Comparison of ENCODE assay signal across 14 cellular contexts in the genomic region with DNA sequence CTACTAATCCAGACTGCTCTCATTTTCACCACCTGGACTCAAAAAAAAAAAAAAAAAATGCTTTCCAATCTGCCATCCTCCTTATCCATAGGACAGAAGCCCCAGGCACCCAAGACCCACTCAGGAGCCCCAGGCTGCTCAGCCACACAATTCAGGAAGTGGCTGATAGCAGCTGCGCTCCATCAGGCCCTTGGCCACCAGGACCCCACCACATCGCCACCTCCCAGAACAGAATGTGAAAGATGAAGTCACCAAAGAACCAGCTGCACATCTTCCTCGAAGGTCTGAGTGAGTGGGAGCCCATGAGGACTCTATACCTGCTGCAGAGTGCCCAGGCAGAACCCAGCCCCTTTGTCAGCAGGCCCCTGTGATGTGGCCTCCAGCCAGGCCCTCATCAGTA.
"Had no signal": no experiment of that assay in that cellular context is flagged by ENCODE, and none has a peak within 500 bp of the region (broad histone marks: within the 10 kb centered on the region; RNA-seq: fewer than 3 reads in every experiment).

No MANE protein-coding gene starts in this region.

- H3K27me3 Mint-ChIP-seq: activated CD4-positive, alpha-beta memory T cell treated with anti-CD3 and anti-CD28 coated beads for 36 hours; activated naive CD8-positive, alpha-beta T cell treated with anti-CD3 and anti-CD28 coated beads, Interleukin-2, amount 10 ng/mL, durations not matched to agents 7 days and 5 days had no signal

- H3K4me1 Mint-ChIP-seq: brain had no signal

- H3K27ac Mint-ChIP-seq: activated CD4-positive, alpha-beta memory T cell treated with anti-CD3 and anti-CD28 coated beads for 36 hours; activated naive CD8-positive, alpha-beta T cell treated with anti-CD3 and anti-CD28 coated beads, Interleukin-2, amount 10 ng/mL, durations not matched to agents 7 days and 5 days; brain; nephron had no signal

- H3K9me3 Mint-ChIP-seq: activated CD4-positive, alpha-beta memory T cell treated with anti-CD3 and anti-CD28 coated beads for 36 hours; activated naive CD8-positive, alpha-beta T cell treated with anti-CD3 and anti-CD28 coated beads, Interleukin-2, amount 10 ng/mL, durations not matched to agents 7 days and 5 days; brain; nephron had no signal

- ATAC-seq: left lung, sciatic nerve had no signal

- H3K4me3 Mint-ChIP-seq: activated CD4-positive, alpha-beta memory T cell treated with anti-CD3 and anti-CD28 coated beads for 36 hours; activated naive CD8-positive, alpha-beta T cell treated with anti-CD3 and anti-CD28 coated beads, Interleukin-2, amount 10 ng/mL, durations not matched to agents 7 days and 5 days; brain; nephron had no signal

- DNase-seq: activated CD4-positive, alpha-beta memory T cell treated with anti-CD3 and anti-CD28 coated beads for 36 hours; activated effector memory CD4-positive, alpha-beta T cell treated with anti-CD3 and anti-CD28 coated beads, Interleukin-2, amount 50 U/mL, for 16 hours; activated naive CD8-positive, alpha-beta T cell treated with anti-CD3 and anti-CD28 coated beads, Interleukin-2, amount 10 ng/mL, durations not matched to agents 7 days and 5 days; activated T-cell treated with anti-CD3 and anti-CD28 coated beads, Interleukin-2, amount 50 U/mL, for 48 hours; central memory CD4-positive, alpha-beta T cell; colonic mucosa; left lung; mammary epithelial cell; spleen; T-helper 1 cell; T1000 had no signal

- H3K36me3 Mint-ChIP-seq: activated naive CD8-positive, alpha-beta T cell treated with anti-CD3 and anti-CD28 coated beads, Interleukin-2, amount 10 ng/mL, durations not matched to agents 7 days and 5 days had no signal
